Comparison of ENCODE assay signal across 16 cellular contexts in the genomic region with DNA sequence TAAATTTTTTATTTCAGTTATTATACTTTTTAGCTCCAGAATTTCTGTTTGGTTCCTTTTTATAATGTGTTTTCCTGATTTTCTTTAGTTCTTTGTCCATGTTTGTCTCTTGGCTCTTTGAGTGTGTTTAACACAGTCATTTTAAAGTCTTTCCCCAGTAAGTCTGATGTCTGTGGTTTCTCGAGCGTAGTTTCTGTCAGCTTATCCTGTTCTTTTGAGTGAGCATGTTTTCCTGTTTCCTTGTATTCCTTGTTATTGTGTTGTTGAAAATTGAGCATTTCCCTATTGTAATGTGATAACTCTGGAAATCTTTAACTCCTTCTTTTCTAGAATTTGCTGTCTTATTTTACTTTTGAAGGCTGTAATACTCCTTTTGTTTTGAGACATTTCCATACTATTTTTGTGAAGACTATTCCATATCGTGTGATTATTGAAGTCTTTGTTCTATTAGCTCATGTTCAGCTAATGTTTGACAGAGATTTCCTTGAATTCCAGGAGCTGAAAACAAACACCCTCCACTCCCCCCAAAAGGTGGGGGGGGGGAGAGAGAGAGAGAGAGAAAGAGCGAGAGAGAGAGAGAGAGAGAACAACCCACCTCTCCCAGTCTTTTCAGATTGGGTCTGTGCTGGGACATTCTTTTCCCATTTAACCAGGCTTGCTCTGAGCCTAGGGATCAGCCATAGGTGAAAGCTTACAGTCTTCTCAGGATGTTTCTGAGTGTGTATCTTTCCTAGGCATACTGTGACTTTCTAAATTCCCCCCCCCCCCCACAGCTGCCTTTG. TPM values are rescaled to one million over a fixed set of nuclear protein-coding genes. Genes with fewer than 3 reads are reported as not detected.
DNase-seq lines count a peak whose midpoint lies in the region; ATAC-seq, FAIRE-seq and TF ChIP-seq lines count a peak whose summit lies in the region.
"Had no signal": no experiment of that assay in that cellular context is flagged by ENCODE, and none has a peak within 500 bp of the region (broad histone marks: within the 10 kb centered on the region; RNA-seq: fewer than 3 reads in every experiment).

No MANE protein-coding gene starts in this region.

- POLR2A ChIA-PET in Caco-2 (lab: Charles Lee): interaction anchor here (0.6 kb wide), 1 partner anchor 262 kb away, joined by 3 read pairs; no protein-coding TSS in a partner anchor

- TF ChIP-seq CTCF in Caco-2 (IDR thresholded peaks at IDR 0.05; ENCODE audit: insufficient read depth in 1 of 2, low read depth in 1 of 2, low read length in 1 of 2, severe bottlenecking in 1 of 2, unreplicated experiment in 1 of 2) (no peak), HFFc6 (IDR thresholded peaks at IDR 0.05) (no peak), bronchial epithelial cell (IDR thresholded peaks at IDR 0.05; ENCODE audit: insufficient read depth, low read length, severe bottlenecking) (no peak)

- no peaks in the 10 kb centered on the region for H3K9me3 ChIP-seq in Caco-2
- H3K9me3 ChIP-seq: thoracic aorta had no signal

- H3K9me3 Mint-ChIP-seq in Caco-2 (ENCODE audit: unreplicated experiment): peaks cover 11% of the 10 kb centered on the region
- H3K9me3 Mint-ChIP-seq in HFFc6: peaks cover 9% of the 10 kb centered on the region

- no TSS peak for BruUV-seq in Caco-2 (replicated peaks; lab: Mats Ljungman, UMichigan)

- H3K27me3 Mint-ChIP-seq in Caco-2 (ENCODE audit: insufficient read depth, unreplicated experiment) (no peaks in the 10 kb centered on the region), HFFc6 (ENCODE audit: insufficient read depth) (peaks cover 3% of the 10 kb centered on the region)
- H3K27me3 Mint-ChIP-seq: CD4-positive, alpha-beta memory T cell had no signal

- DNase-seq in Caco-2 (no peak), HFFc6 (no peak), bronchial epithelial cell (ENCODE audit: low read depth) (peak; percentile 29), kidney tubule cell (ENCODE audit: low spot score) (peak; percentile 72), NCI-H1694 (lab: John Stamatoyannopoulos, UW) (no peak), NCI-H1436 treated with DMSO at 0.1 percent for 48 hours (lab: John Stamatoyannopoulos, UW) (no peak), islet precursor cell (no peak)
- DNase-seq: activated CD4-positive, alpha-beta T cell treated with anti-CD3 and anti-CD28 coated beads for 4 hours; CD4-positive, alpha-beta memory T cell; left ventricle myocardium superior; NCI-H1417 treated with DMSO at 0.1 percent for 48 hours; NCI-H526 treated with DMSO at 0.1 percent for 48 hours had no signal

- CTCF ChIA-PET in Caco-2 (lab: Charles Lee): interaction anchor here (0.6 kb wide), 3 partner anchors 48 to 989 kb away, joined by 3 to 4 read pairs (median 3); no protein-coding TSS in a partner anchor

- no peak overlapping the region for H3K4me3 Mint-ChIP-seq in Caco-2 (ENCODE audit: unreplicated experiment)
- peak overlapping the region; percentile 20; the same call in 1 of the 2 replicates for H3K4me3 Mint-ChIP-seq in HFFc6
- H3K4me3 Mint-ChIP-seq: CD4-positive, alpha-beta memory T cell had no signal

- H3K4me1 Mint-ChIP-seq in Caco-2 (ENCODE audit: low read depth, unreplicated experiment) (peaks cover 7% of the 10 kb centered on the region), HFFc6 (ENCODE audit: low read depth) (peaks cover 64% of the 10 kb centered on the region)

- H3K4me3 ChIP-seq in Caco-2 (ENCODE audit: low read depth, low read length) (no peak overlapping the region), bronchial epithelial cell (ENCODE audit: low read depth, low read length) (no peak overlapping the region)
- H3K4me3 ChIP-seq: ascending aorta, thoracic aorta had no signal

- H3K27ac Mint-ChIP-seq in Caco-2 (ENCODE audit: unreplicated experiment) (peak overlapping the region; percentile 15), HFFc6 (peak overlapping the region; percentile 80)

- H3K27me3 ChIP-seq in Caco-2 (replicated peaks; ENCODE audit: control insufficient read depth, insufficient read depth, low read length) (no peaks in the 10 kb centered on the region), bronchial epithelial cell (ENCODE audit: control insufficient read depth, insufficient read depth, low read length) (no peaks in the 10 kb centered on the region)
- H3K27me3 ChIP-seq: ascending aorta had no signal

- peaks cover 7% of the 10 kb centered on the region for H3K36me3 Mint-ChIP-seq in Caco-2 (ENCODE audit: insufficient read depth, unreplicated experiment)
- peaks cover 75% of the 10 kb centered on the region for H3K36me3 Mint-ChIP-seq in HFFc6 (ENCODE audit: low read depth)

- FAIRE-seq in bronchial epithelial cell (lab: Jason Lieb, UNC): no peak

- no peak for ATAC-seq in HG02870 (IDR thresholded peaks at IDR 0.05; ENCODE audit: unreplicated experiment)
- ATAC-seq: left ventricle myocardium superior, Right ventricle myocardium inferior had no signal

- H3K36me3 ChIP-seq in Caco-2 (ENCODE audit: control insufficient read depth, insufficient read depth, low read length): no peaks in the 10 kb centered on the region
- peaks cover 2% of the 10 kb centered on the region for H3K36me3 ChIP-seq in bronchial epithelial cell (ENCODE audit: control insufficient read depth, insufficient read depth, low read length)

- H3K4me1 ChIP-seq in Caco-2: no peaks in the 10 kb centered on the region
- H3K4me1 ChIP-seq: ascending aorta had no signal

- intact Hi-C loops in Caco-2 (cut with micrococcal nuclease; ENCODE audit: unreplicated experiment): no loop called here

RNA-seq across cellular contexts. Expression of a gene that starts 38.3 kb away (rescaled TPM):
- 20.0 and 23.0 TPM in 2 replicates for total RNA-seq in Caco-2 (2022)
- 10 to 100 TPM; 22.3 to 31.2 (median 26.1) TPM for total RNA-seq in HFFc6 (2021; fragmentation: NEBNext Ultra II Directional; extraction: Animal tissue kit (Norgen Biotek cat#: 25700))
- 32.4 and 42.6 TPM in 2 replicates for total RNA-seq in bronchial epithelial cell

RNA-seq across cellular contexts. Expression of a gene that starts 39.1 kb away (rescaled TPM):
- total RNA-seq in Caco-2 (2022) (22.4 and 32.4 TPM in 2 replicates), bronchial epithelial cell (20.7 and 21.6 TPM in 2 replicates)
- 100 to 1,000 TPM in 5 of 6 experiments, 10 to 100 TPM in 1; 98.6 to 131 (median 117) TPM for total RNA-seq in HFFc6 (2021; fragmentation: NEBNext Ultra II Directional; extraction: Animal tissue kit (Norgen Biotek cat#: 25700))

Comparison
In these comparisons a context has a peak if more than half of its experiments do, and no peak if none do; other contexts are left out.
1. DNase-seq: peak in bronchial epithelial cell (single experiment) and kidney tubule cell (single experiment); none in Caco-2 (0 of 2), HFFc6 (single experiment), NCI-H1694 (single experiment), NCI-H1436 treated with DMSO at 0.1 percent for 48 hours (single experiment) and islet precursor cell (single experiment).